In genomic region chr10:97393034-97393573, GRCh38 we compare ENCODE assay signal across 21 cellular contexts. TPM values are rescaled to one million over a fixed set of nuclear protein-coding genes. Genes with fewer than 3 reads are reported as not detected.
A peak's percentile ranks its signal among the peaks of the same experiment; 100 is the strongest.
DNase-seq lines count a peak whose midpoint lies in the region; ATAC-seq, FAIRE-seq and TF ChIP-seq lines count a peak whose summit lies in the region.
"Had no signal": no experiment of that assay in that cellular context is flagged by ENCODE, and none has a peak within 500 bp of the region (broad histone marks: within the 10 kb centered on the region; RNA-seq: fewer than 3 reads in every experiment).

No MANE protein-coding gene starts in this region.

- no peaks in the 10 kb centered on the region for H3K9me3 Mint-ChIP-seq in activated T-cell treated with anti-CD3 and anti-CD28 coated beads, Interleukin-2, amount 50 U/mL, for 72 hours

- H2AFZ ChIP-seq in MM.1S (ENCODE audit: low read length) (no peak overlapping the region), GM12878 (ENCODE audit: control insufficient read depth, low read depth, low read length) (no peak overlapping the region), osteoblast (ENCODE audit: low read length) (no peak overlapping the region)
- H2AFZ ChIP-seq: GM23248 had no signal

- no peak overlapping the region for H3K4me3 Mint-ChIP-seq in activated T-cell treated with anti-CD3 and anti-CD28 coated beads, Interleukin-2, amount 50 U/mL, for 72 hours
- H3K4me3 Mint-ChIP-seq: CD4-positive, alpha-beta memory T cell had no signal

- in situ Hi-C loops in GM12878 (cut with MboI): no loop called here

- no peaks in the 10 kb centered on the region for H4K20me1 ChIP-seq in MM.1S (ENCODE audit: insufficient read depth, low read length)
- no peaks in the 10 kb centered on the region for H4K20me1 ChIP-seq in GM12878 (ENCODE audit: control insufficient read depth, insufficient read depth)
- H4K20me1 ChIP-seq in osteoblast (ENCODE audit: insufficient read depth, low read length): no peaks in the 10 kb centered on the region

- no peak for FAIRE-seq in GM12878 (lab: Jason Lieb, UNC)

- BruUV-seq in GM12878 (replicated peaks; lab: Mats Ljungman, UMichigan): TSS peak; percentile 48

- H3K4me2 ChIP-seq in MM.1S (ENCODE audit: low read depth, low read length) (no peak overlapping the region), GM12878 (ENCODE audit: control insufficient read depth, insufficient read depth) (no peak overlapping the region), osteoblast (ENCODE audit: insufficient read depth, low read length) (no peak overlapping the region)

- intact Hi-C loops in GM12878 (cut with micrococcal nuclease; ENCODE audit: unreplicated experiment) (no loop called here), heart left ventricle (cut with DNase I) (no loop called here)

- TF ChIP-seq POLR2A in GM12878 (IDR thresholded peaks at IDR 0.05; ENCODE audit: low read depth, low read length) (no peak), heart left ventricle (IDR thresholded peaks at IDR 0.05) (no peak)

- TF ChIP-seq CTCF in MM.1S (IDR thresholded peaks at IDR 0.05; ENCODE audit: low read length) (no peak), GM12878 (IDR thresholded peaks at IDR 0.05 in 2 of 3, conservative IDR thresholded peaks at IDR 0.05 in 1 of 3; ENCODE audit: control insufficient read depth in 2 of 3, extremely low read depth in 1 of 3, insufficient read depth in 1 of 3, low read depth in 3 of 3, low read length in 3 of 3) (no peak), osteoblast (IDR thresholded peaks at IDR 0.05; ENCODE audit: extremely low read depth, low read depth, low read length) (no peak), heart left ventricle (IDR thresholded peaks at IDR 0.05) (no peak)

- peak overlapping the region; percentile 15 for H3K27ac Mint-ChIP-seq in activated T-cell treated with anti-CD3 and anti-CD28 coated beads, Interleukin-2, amount 50 U/mL, for 72 hours

- TF ChIP-seq RAD21 in GM12878 (IDR thresholded peaks at IDR 0.05; ENCODE audit: insufficient read depth, low read depth, low read length): no peak

- H3K4me1 ChIP-seq in MM.1S (ENCODE audit: low read length): no peaks in the 10 kb centered on the region
- no peaks in the 10 kb centered on the region for H3K4me1 ChIP-seq in GM12878 (ENCODE audit: control insufficient read depth, insufficient read depth, low read length)
- peaks cover 0 to 6% (median 0%) of the 10 kb centered on the region in 3 donors for H3K4me1 ChIP-seq in skeletal muscle tissue (ENCODE audit: control insufficient read depth in 3 of 3, insufficient read depth in 3 of 3, low read length in 3 of 3)
- no peaks in the 10 kb centered on the region for H3K4me1 ChIP-seq in osteoblast (ENCODE audit: insufficient read depth, low read length)
- no peaks in the 10 kb centered on the region for H3K4me1 ChIP-seq in heart left ventricle
- H3K4me1 ChIP-seq: Caco-2 had no signal

- peaks cover 8% of the 10 kb centered on the region for H3K79me2 ChIP-seq in MM.1S (ENCODE audit: low read length)
- H3K79me2 ChIP-seq in GM12878 (ENCODE audit: control insufficient read depth, insufficient read depth, low read length): no peaks in the 10 kb centered on the region
- no peaks in the 10 kb centered on the region for H3K79me2 ChIP-seq in osteoblast (ENCODE audit: insufficient read depth, low read length)

- H3K27me3 ChIP-seq in MM.1S (replicated peaks; ENCODE audit: insufficient read depth, low read length) (no peaks in the 10 kb centered on the region), GM12878 (replicated peaks in 1 of 2; ENCODE audit: control insufficient read depth in 2 of 2, insufficient read depth in 2 of 2, low read length in 1 of 2) (no peaks in the 10 kb centered on the region), skeletal muscle tissue (ENCODE audit: control insufficient read depth in 3 of 3, insufficient read depth in 3 of 3, low read length in 3 of 3) (no peaks in the 10 kb centered on the region), osteoblast (ENCODE audit: insufficient read depth, low read length) (no peaks in the 10 kb centered on the region), heart left ventricle (no peaks in the 10 kb centered on the region)
- H3K27me3 ChIP-seq: MG63 had no signal

- TF ChIP-seq EP300 in GM12878 (IDR thresholded peaks at IDR 0.05; ENCODE audit: borderline replicate concordance in 1 of 2, control insufficient read depth in 1 of 2, low read depth in 2 of 2, low read length in 2 of 2): no peak

- no peak overlapping the region for H3K27ac ChIP-seq in MM.1S (ENCODE audit: low read length)
- H3K27ac ChIP-seq in GM12878 (ENCODE audit: control insufficient read depth, insufficient read depth): 0 out of 2 replicates have a peak overlapping the region, but pooled peaks have one; percentile 22
- peak overlapping the region; percentile 30 for H3K27ac ChIP-seq in skeletal muscle tissue (ENCODE audit: low read depth, low read length)
- H3K27ac ChIP-seq in osteoblast (ENCODE audit: low read depth, low read length): no peak overlapping the region
- no peak overlapping the region for H3K27ac ChIP-seq in heart left ventricle
- H3K27ac ChIP-seq: GM23248 had no signal

- H3K4me3 ChIP-seq in MM.1S (ENCODE audit: low read length) (no peak overlapping the region), GM12878 (no peak overlapping the region), skeletal muscle tissue (ENCODE audit: low read length in 3 of 3) (no peak overlapping the region), osteoblast (ENCODE audit: insufficient read depth, low read length) (no peak overlapping the region), heart left ventricle (no peak overlapping the region)
- H3K4me3 ChIP-seq: GM23248, MG63 had no signal

- no peak for ATAC-seq in activated T-cell treated with anti-CD3 and anti-CD28 coated beads, Interleukin-2, amount 50 U/mL, for 72 hours (replicated peaks in 1 of 2)
- ATAC-seq in GM12878 (peak; percentile 48), heart left ventricle (no peak)

- no peaks in the 10 kb centered on the region for H3K27me3 Mint-ChIP-seq in activated T-cell treated with anti-CD3 and anti-CD28 coated beads, Interleukin-2, amount 50 U/mL, for 72 hours (ENCODE audit: low read depth)
- H3K27me3 Mint-ChIP-seq: CD4-positive, alpha-beta memory T cell had no signal

- peaks cover 9% of the 10 kb centered on the region for H3K4me1 Mint-ChIP-seq in activated T-cell treated with anti-CD3 and anti-CD28 coated beads, Interleukin-2, amount 50 U/mL, for 72 hours (ENCODE audit: low read depth)
- H3K4me1 Mint-ChIP-seq: CD4-positive, alpha-beta memory T cell had no signal

- H3K9ac ChIP-seq in MM.1S (ENCODE audit: low read length) (no peak overlapping the region), GM12878 (ENCODE audit: control insufficient read depth, insufficient read depth, low read length) (no peak overlapping the region), skeletal muscle tissue (ENCODE audit: low read depth in 1 of 3, low read length in 3 of 3) (no peak overlapping the region)
- H3K9ac ChIP-seq: GM23248 had no signal

- H3K36me3 Mint-ChIP-seq in activated T-cell treated with anti-CD3 and anti-CD28 coated beads, Interleukin-2, amount 50 U/mL, for 72 hours (ENCODE audit: insufficient read depth in 2 of 2): peaks cover 7 to 13% of the 10 kb centered on the region in 2 donors

- SMC1A ChIA-PET in GM12878 (lab: Charles Lee; ENCODE audit: uncharacterized antibody, unreplicated experiment): no interaction called here

- RAD21 ChIA-PET in GM12878 (lab: Charles Lee; ENCODE audit: unreplicated experiment): no interaction called here

- 75% methylated on average over 8 of the region's 8 CpGs for WGBS in GM12878 (ENCODE audit: insufficient coverage, insufficient replicate concordance, low lambda C conversion rate, missing lambda C conversion rate)
- 91 to 94% (median 93%) methylated on average over 8 of the region's 8 CpGs for WGBS in heart left ventricle, 4 donors

- POLR2A ChIA-PET in GM12878 (lab: Charles Lee): no interaction called here

- H3K36me3 ChIP-seq in MM.1S (replicated peaks; ENCODE audit: insufficient read depth, low read length): peaks cover 7% of the 10 kb centered on the region; the same call in 1 of the 2 replicates
- H3K36me3 ChIP-seq in GM12878 (ENCODE audit: control insufficient read depth in 2 of 2, insufficient read depth in 2 of 2, low read length in 1 of 2): peaks cover 6 to 13% of the 10 kb centered on the region in 2 experiments
- peaks cover 39 to 48% (median 46%) of the 10 kb centered on the region in 3 donors for H3K36me3 ChIP-seq in skeletal muscle tissue (ENCODE audit: control insufficient read depth in 3 of 3, insufficient read depth in 3 of 3, low read length in 3 of 3)
- peaks cover 60% of the 10 kb centered on the region for H3K36me3 ChIP-seq in osteoblast (ENCODE audit: insufficient read depth, low read length)
- peaks cover 0 to 95% (median 84%) of the 10 kb centered on the region in 9 donors for H3K36me3 ChIP-seq in heart left ventricle

- H3K9me3 ChIP-seq in MM.1S (replicated peaks; ENCODE audit: insufficient read depth, low read length) (no peaks in the 10 kb centered on the region), GM12878 (replicated peaks; ENCODE audit: control insufficient read depth, insufficient read depth, low read length) (no peaks in the 10 kb centered on the region), skeletal muscle tissue (ENCODE audit: control insufficient read depth in 3 of 3, low read length in 3 of 3) (no peaks in the 10 kb centered on the region), osteoblast (ENCODE audit: low read depth, low read length) (no peaks in the 10 kb centered on the region), heart left ventricle (no peaks in the 10 kb centered on the region)
- H3K9me3 ChIP-seq: Caco-2, MG63 had no signal

- DNase-seq in activated T-cell treated with anti-CD3 and anti-CD28 coated beads, Interleukin-2, amount 50 U/mL, for 72 hours: no peak
- no peak for DNase-seq in activated T-cell treated with anti-CD3 and anti-CD28 coated beads for 4 hours
- DNase-seq in MM.1S: peak; percentile 6
- DNase-seq in GM12878 (ENCODE audit: low read depth, low spot score): no peak
- no peak for DNase-seq in T-helper 2 cell
- no peak for DNase-seq in osteoblast (ENCODE audit: insufficient read length, low spot score, missing footprints)
- DNase-seq in heart left ventricle: no peak
- DNase-seq: C1 segment of cervical spinal cord; Caco-2; CD4-positive, alpha-beta memory T cell; DMS79 treated with DMSO at 0.1 percent for 48 hours; GF-D8; GM23248; H7; KG1; MG63; NCI-H2029; NCI-H446; NCI-H524 treated with DMSO at 0.1 percent for 48 hours; NCI-H774 had no signal

- no peaks in the 10 kb centered on the region for H3F3A ChIP-seq in MM.1S (ENCODE audit: insufficient read depth, low read length)

- CTCF ChIA-PET in GM12878 (lab: Yijun Ruan, JAX): interaction anchor here (0.8 kb wide), 1 partner anchor 15 kb away, joined by 4 read pairs; no protein-coding TSS in a partner anchor

- no peaks in the 10 kb centered on the region for H3K9me2 ChIP-seq in MM.1S (replicated peaks; ENCODE audit: insufficient read depth, low read length)

RNA-seq across cellular contexts. Expression of gene RRP12, which starts 8.0 kb away (rescaled TPM):
- 10 to 100 TPM; 27.8 to 33.5 TPM for total RNA-seq in activated T-cell treated with anti-CD3 and anti-CD28 coated beads, Interleukin-2, amount 50 U/mL, for 72 hours
- 71.8 and 82.0 TPM in 2 replicates for total RNA-seq in GM12878 (2013; cell fraction: nucleolus; rRNA removed)
- total RNA-seq in GM12878 (2014; rRNA removed) (27.2 and 32.6 TPM in 2 replicates), GM12878 (2014; rRNA removed; fragmentation: Illumina TruSeq; extraction: Trizol) (14.6 and 14.9 TPM in 2 replicates), GM12878 (2021) (47.7 and 48.3 TPM in 2 replicates), skeletal muscle tissue (15.1 TPM), osteoblast (15.0 and 15.9 TPM in 2 replicates), heart left ventricle (10 to 100 TPM in 8 of 9 donors, 1 to 10 TPM in 1; 6.0 to 34.1 (median 18.3) TPM)
- 9.1 TPM for polyA plus RNA-seq in GM12878 (2011; ENCODE audit: low read depth)
- polyA plus RNA-seq in GM12878 (2011; rRNA removed) (5.0 and 13.9 TPM in 2 replicates), GM12878 (2014; fragmentation: Illumina TruSeq; extraction: Trizol) (5.1 and 16.5 TPM in 2 replicates), GM12878 (2014; fragmentation: Nextera tagmentation; extraction: Ambion mirVana) (1 to 10 TPM; 5.3 to 5.7 TPM), GM12878 (2014; rRNA removed) (17.1 and 22.1 TPM in 2 replicates), GM12878 (2016; fragmentation: Nextera tagmentation; extraction: Ambion mirVana) (10 to 100 TPM; 47.2 to 48.7 TPM), heart left ventricle (10 to 100 TPM; 32.7 to 61.2 TPM)
- polyA plus RNA-seq in GM12878 (2011; cell fraction: cytosol; rRNA removed): 8.6 and 8.9 TPM in 2 replicates
- 38.5 and 56.3 TPM in 2 replicates for polyA plus RNA-seq in GM12878 (2011; cell fraction: nucleus; rRNA removed)
- 14.7 and 17.0 TPM in 2 replicates for polyA plus RNA-seq in GM12878 (2012)
- 19.9 and 23.0 TPM in 2 replicates for polyA minus RNA-seq in GM12878 (2011; rRNA and poly(A)+ RNA removed)
- 7.4 and 14.5 TPM in 2 replicates for polyA minus RNA-seq in GM12878 (2011; cell fraction: cytosol; rRNA and poly(A)+ RNA removed)
- 22.7 and 41.5 TPM in 2 replicates for polyA minus RNA-seq in GM12878 (2011; cell fraction: nucleus; rRNA and poly(A)+ RNA removed)

RNA-seq across cellular contexts. Expression of gene PGAM1, which starts 32.9 kb away (rescaled TPM):
- 100 to 1,000 TPM; 362 to 512 TPM for total RNA-seq in activated T-cell treated with anti-CD3 and anti-CD28 coated beads, Interleukin-2, amount 50 U/mL, for 72 hours
- total RNA-seq in GM12878 (2013; cell fraction: nucleolus; rRNA removed): 129 and 132 TPM in 2 replicates
- total RNA-seq in GM12878 (2014; rRNA removed): 900 and 915 TPM in 2 replicates
- total RNA-seq in GM12878 (2014; rRNA removed; fragmentation: Illumina TruSeq; extraction: Trizol): 522 and 529 TPM in 2 replicates
- total RNA-seq in GM12878 (2021): 716 and 743 TPM in 2 replicates
- polyA plus RNA-seq in GM12878 (2011; ENCODE audit: low read depth): 616 TPM
- 1,223 and 1,362 TPM in 2 replicates for polyA plus RNA-seq in GM12878 (2011; rRNA removed)
- polyA plus RNA-seq in GM12878 (2011; cell fraction: cytosol; rRNA removed): 1,432 and 1,474 TPM in 2 replicates
- polyA plus RNA-seq in GM12878 (2011; cell fraction: nucleus; rRNA removed): 542 and 632 TPM in 2 replicates
- polyA plus RNA-seq in GM12878 (2012): 909 and 1,002 TPM in 2 replicates
- 458 and 657 TPM in 2 replicates for polyA plus RNA-seq in GM12878 (2014; fragmentation: Illumina TruSeq; extraction: Trizol)
- 100 to 1,000 TPM; 115 to 271 TPM for polyA plus RNA-seq in GM12878 (2014; fragmentation: Nextera tagmentation; extraction: Ambion mirVana)
- 761 and 772 TPM in 2 replicates for polyA plus RNA-seq in GM12878 (2014; rRNA removed)
- polyA plus RNA-seq in GM12878 (2016; fragmentation: Nextera tagmentation; extraction: Ambion mirVana): 1,000 to 10,000 TPM; 1,161 to 1,235 TPM
- polyA minus RNA-seq in GM12878 (2011; rRNA and poly(A)+ RNA removed): 705 and 1,086 TPM in 2 replicates
- 277 and 295 TPM in 2 replicates for polyA minus RNA-seq in GM12878 (2011; cell fraction: cytosol; rRNA and poly(A)+ RNA removed)
- 144 and 158 TPM in 2 replicates for polyA minus RNA-seq in GM12878 (2011; cell fraction: nucleus; rRNA and poly(A)+ RNA removed)
- 57.9 TPM for total RNA-seq in skeletal muscle tissue
- 256 and 330 TPM in 2 replicates for total RNA-seq in osteoblast
- 100 to 1,000 TPM; 204 to 343 (median 250) TPM for total RNA-seq in heart left ventricle
- polyA plus RNA-seq in heart left ventricle: 100 to 1,000 TPM in 1 of 2 donors, 10 to 100 TPM in 1; 41.6 to 436 TPM

RNA-seq across cellular contexts. Expression of gene EXOSC1, which starts 52.7 kb away (rescaled TPM):
- total RNA-seq in activated T-cell treated with anti-CD3 and anti-CD28 coated beads, Interleukin-2, amount 50 U/mL, for 72 hours: 10 to 100 TPM; 75.3 to 75.7 TPM
- total RNA-seq in GM12878 (2013; cell fraction: nucleolus; rRNA removed): 32.7 and 33.1 TPM in 2 replicates
- total RNA-seq in GM12878 (2014; rRNA removed) (63.1 and 65.8 TPM in 2 replicates), GM12878 (2014; rRNA removed; fragmentation: Illumina TruSeq; extraction: Trizol) (63.8 and 65.7 TPM in 2 replicates), GM12878 (2021) (43.4 and 50.3 TPM in 2 replicates), skeletal muscle tissue (27.1 TPM), osteoblast (40.2 and 47.4 TPM in 2 replicates), heart left ventricle (10 to 100 TPM; 14.8 to 24.6 (median 16.9) TPM)
- 43.6 TPM for polyA plus RNA-seq in GM12878 (2011; ENCODE audit: low read depth)
- polyA plus RNA-seq in GM12878 (2011; rRNA removed) (50.8 and 53.7 TPM in 2 replicates), GM12878 (2014; fragmentation: Illumina TruSeq; extraction: Trizol) (80.5 and 83.4 TPM in 2 replicates), GM12878 (2014; fragmentation: Nextera tagmentation; extraction: Ambion mirVana) (100 to 1,000 TPM in 1 of 2 experiments, 10 to 100 TPM in 1; 88.8 to 121 TPM), GM12878 (2014; rRNA removed) (65.7 and 66.7 TPM in 2 replicates), GM12878 (2016; fragmentation: Nextera tagmentation; extraction: Ambion mirVana) (100 to 1,000 TPM; 116 to 119 TPM), heart left ventricle (10 to 100 TPM; 26.0 to 34.5 TPM)
- polyA plus RNA-seq in GM12878 (2011; cell fraction: cytosol; rRNA removed): 56.7 and 58.7 TPM in 2 replicates
- polyA plus RNA-seq in GM12878 (2011; cell fraction: nucleus; rRNA removed): 27.4 and 30.1 TPM in 2 replicates
- 44.2 and 44.4 TPM in 2 replicates for polyA plus RNA-seq in GM12878 (2012)
- polyA minus RNA-seq in GM12878 (2011; rRNA and poly(A)+ RNA removed): 30.1 and 31.1 TPM in 2 replicates
- 6.4 and 13.6 TPM in 2 replicates for polyA minus RNA-seq in GM12878 (2011; cell fraction: cytosol; rRNA and poly(A)+ RNA removed)
- 9.2 and 15.8 TPM in 2 replicates for polyA minus RNA-seq in GM12878 (2011; cell fraction: nucleus; rRNA and poly(A)+ RNA removed)

RNA-seq across cellular contexts. Expression of gene ZDHHC16, which starts 52.9 kb away (rescaled TPM):
- total RNA-seq in activated T-cell treated with anti-CD3 and anti-CD28 coated beads, Interleukin-2, amount 50 U/mL, for 72 hours: 10 to 100 TPM; 35.5 to 37.8 TPM
- total RNA-seq in GM12878 (2013; cell fraction: nucleolus; rRNA removed): 27.9 and 36.8 TPM in 2 replicates
- total RNA-seq in GM12878 (2014; rRNA removed) (30.0 and 30.6 TPM in 2 replicates), GM12878 (2014; rRNA removed; fragmentation: Illumina TruSeq; extraction: Trizol) (27.3 and 29.6 TPM in 2 replicates), GM12878 (2021) (27.7 and 30.5 TPM in 2 replicates), skeletal muscle tissue (32.4 TPM), osteoblast (39.8 and 45.1 TPM in 2 replicates), heart left ventricle (10 to 100 TPM; 16.2 to 36.8 (median 25.2) TPM)
- 11.7 TPM for polyA plus RNA-seq in GM12878 (2011; ENCODE audit: low read depth)
- polyA plus RNA-seq in GM12878 (2011; rRNA removed) (17.6 and 25.7 TPM in 2 replicates), GM12878 (2014; fragmentation: Illumina TruSeq; extraction: Trizol) (40.7 and 43.2 TPM in 2 replicates), GM12878 (2014; fragmentation: Nextera tagmentation; extraction: Ambion mirVana) (10 to 100 TPM; 16.8 to 20.0 TPM), GM12878 (2014; rRNA removed) (26.5 and 27.8 TPM in 2 replicates), GM12878 (2016; fragmentation: Nextera tagmentation; extraction: Ambion mirVana) (10 to 100 TPM; 56.6 to 63.1 TPM), heart left ventricle (10 to 100 TPM; 21.3 to 59.5 TPM)
- 42.2 and 45.9 TPM in 2 replicates for polyA plus RNA-seq in GM12878 (2011; cell fraction: cytosol; rRNA removed)
- 36.1 and 42.5 TPM in 2 replicates for polyA plus RNA-seq in GM12878 (2011; cell fraction: nucleus; rRNA removed)
- 14.2 and 16.8 TPM in 2 replicates for polyA plus RNA-seq in GM12878 (2012)
- polyA minus RNA-seq in GM12878 (2011; rRNA and poly(A)+ RNA removed): 45.6 and 55.0 TPM in 2 replicates
- polyA minus RNA-seq in GM12878 (2011; cell fraction: cytosol; rRNA and poly(A)+ RNA removed): 8.7 and 10.7 TPM in 2 replicates
- 15.4 and 26.1 TPM in 2 replicates for polyA minus RNA-seq in GM12878 (2011; cell fraction: nucleus; rRNA and poly(A)+ RNA removed)

RNA-seq across cellular contexts. Expression of gene FRAT2, which starts 58.6 kb away (rescaled TPM):
- 1 to 10 TPM; 7.2 to 7.8 TPM for total RNA-seq in activated T-cell treated with anti-CD3 and anti-CD28 coated beads, Interleukin-2, amount 50 U/mL, for 72 hours
- 5.0 TPM in 2 replicates for total RNA-seq in GM12878 (2013; cell fraction: nucleolus; rRNA removed)
- total RNA-seq in GM12878 (2014; rRNA removed) (5.0 and 5.9 TPM in 2 replicates), GM12878 (2014; rRNA removed; fragmentation: Illumina TruSeq; extraction: Trizol) (3.5 and 4.1 TPM in 2 replicates), GM12878 (2021) (5.2 and 5.6 TPM in 2 replicates), skeletal muscle tissue (8.9 TPM), osteoblast (8.0 and 9.4 TPM in 2 replicates), heart left ventricle (10 to 100 TPM in 1 of 9 donors, 1 to 10 TPM in 8; 4.4 to 12.4 (median 7.5) TPM)
- polyA plus RNA-seq in GM12878 (2011; ENCODE audit: low read depth): 1.2 TPM
- polyA plus RNA-seq in GM12878 (2011; rRNA removed) (3.9 and 4.4 TPM in 2 replicates), GM12878 (2014; fragmentation: Illumina TruSeq; extraction: Trizol) (2.9 and 3.8 TPM in 2 replicates), GM12878 (2014; fragmentation: Nextera tagmentation; extraction: Ambion mirVana) (1 to 10 TPM in 1 of 2 experiments, under 1 TPM in 1; 0.69 to 1.8 TPM), GM12878 (2014; rRNA removed) (4.4 and 5.0 TPM in 2 replicates), GM12878 (2016; fragmentation: Nextera tagmentation; extraction: Ambion mirVana) (1 to 10 TPM; 1.3 to 2.2 TPM), heart left ventricle (1 to 10 TPM; 3.4 to 4.6 TPM)
- polyA plus RNA-seq in GM12878 (2011; cell fraction: cytosol; rRNA removed): 4.3 and 4.4 TPM in 2 replicates
- 2.6 and 4.1 TPM in 2 replicates for polyA plus RNA-seq in GM12878 (2011; cell fraction: nucleus; rRNA removed)
- 2.5 TPM in 2 replicates for polyA plus RNA-seq in GM12878 (2012)
- 1.8 and 2.6 TPM in 2 replicates for polyA minus RNA-seq in GM12878 (2011; rRNA and poly(A)+ RNA removed)
- polyA minus RNA-seq in GM12878 (2011; cell fraction: cytosol; rRNA and poly(A)+ RNA removed): 2.0 TPM in 2 replicates
- 1.7 and 3.3 TPM in 2 replicates for polyA minus RNA-seq in GM12878 (2011; cell fraction: nucleus; rRNA and poly(A)+ RNA removed)

Comparison
In these comparisons a context has a peak if more than half of its experiments do, and no peak if none do; other contexts are left out.
1. H3K27ac ChIP-seq: peak in GM12878 (single experiment) and skeletal muscle tissue (single experiment); none in MM.1S (single experiment), osteoblast (single experiment) and heart left ventricle (0 of 12).